ENCODE assay signal across 18 cellular contexts in genomic region chr3:61686228-61686648, GRCh38.
DNase-seq lines count a peak whose midpoint lies in the region; ATAC-seq and TF ChIP-seq lines count a peak whose summit lies in the region.
"Had no signal": no experiment of that assay in that cellular context is flagged by ENCODE, and none has a peak within 500 bp of the region (broad histone marks: within the 10 kb centered on the region; RNA-seq: fewer than 3 reads in every experiment).

No MANE protein-coding gene starts in this region.

- H3K27ac ChIP-seq in right lobe of liver: no peak overlapping the region

- intact Hi-C loops in right lobe of liver (cut with DNase I): no loop called here
- intact Hi-C loops in posterior vena cava (cut with DNase I): no loop called here
- intact Hi-C loops in lower leg skin (cut with DNase I; ENCODE audit: low total_unique reads): no loop called here

- H3K4me3 ChIP-seq in epithelial cell of proximal tubule (ENCODE audit: low read depth, low read length): no peak overlapping the region
- no peak overlapping the region for H3K4me3 ChIP-seq in right lobe of liver
- H3K4me3 ChIP-seq in lower leg skin (ENCODE audit: low read depth, poor library complexity, severe bottlenecking): no peak overlapping the region

- peak; percentile 3 for DNase-seq in HCEC 1CT
- DNase-seq in NCI-H226: peak; percentile 13
- DNase-seq in epithelial cell of proximal tubule (ENCODE audit: low read depth): no peak
- DNase-seq in right lobe of liver: no peak
- DNase-seq in T-helper 9 cell: no peak
- no peak for DNase-seq in COR-L47 (lab: John Stamatoyannopoulos, UW)
- no peak for DNase-seq in posterior vena cava (ENCODE audit: low spot score)
- DNase-seq in lower leg skin (ENCODE audit: low spot score in 2 of 2): no peak
- DNase-seq: activated CD4-positive, alpha-beta T cell treated with anti-CD3 and anti-CD28 coated beads for 1 hour; activated CD8-positive, alpha-beta memory T cell treated with anti-CD3 and anti-CD28 coated beads for 24 hours; activated naive CD4-positive, alpha-beta T cell treated with anti-CD3 and anti-CD28 coated beads, Interleukin-2, amount 50 U/mL, for 16 hours; activated T-cell treated with anti-CD3 and anti-CD28 coated beads, Interleukin-2, amount 50 U/mL, for 72 hours; aorta; CD4-positive, alpha-beta memory T cell; kidney; NCI-H187; NCI-H2227 treated with DMSO at 0.1 percent for 48 hours; stimulated activated CD4-positive, alpha-beta T cell treated with anti-CD3 and anti-CD28 coated beads, Interleukin-12 subunit alpha, Interleukin-12 subunit beta, amount 100 ng/mL, for 4 hours had no signal

- 67% methylated on average over 1 of the region's 3 CpGs for WGBS in right lobe of liver (ENCODE audit: insufficient coverage, low coverage, low lambda C conversion rate, missing lambda C conversion rate)
- 59 to 73% methylated on average over 3 of the region's 3 CpGs for WGBS in lower leg skin, 2 donors

- H3K36me3 ChIP-seq in right lobe of liver: no peaks in the 10 kb centered on the region

- H3K9me3 ChIP-seq in right lobe of liver: no peaks in the 10 kb centered on the region

- no peaks in the 10 kb centered on the region for H3K27me3 ChIP-seq in right lobe of liver

- peak; percentile 10 for TF ChIP-seq CTCF in epithelial cell of proximal tubule (conservative IDR thresholded peaks at IDR 0.05; ENCODE audit: low read depth, low read length)
- TF ChIP-seq CTCF in right lobe of liver (IDR thresholded peaks at IDR 0.05): no peak
- no peak for TF ChIP-seq CTCF in lower leg skin (IDR thresholded peaks at IDR 0.05)

- no peak for TF ChIP-seq POLR2A in right lobe of liver (IDR thresholded peaks at IDR 0.05)
- TF ChIP-seq POLR2A in lower leg skin (IDR thresholded peaks at IDR 0.05): no peak

- H3K4me1 ChIP-seq in right lobe of liver: peaks cover 0 to 21% (median 0%) of the 10 kb centered on the region in 4 donors

- peak; percentile 49 to 90 (median 71) for ATAC-seq in right lobe of liver
- ATAC-seq: activated T-cell treated with anti-CD3 and anti-CD28 coated beads, Interleukin-2, amount 50 U/mL, for 72 hours had no signal

Comparison
In these comparisons a context has a peak if more than half of its experiments do, and no peak if none do; other contexts are left out.
1. DNase-seq: peak in HCEC 1CT (single experiment) and NCI-H226 (single experiment); none in epithelial cell of proximal tubule (single experiment), right lobe of liver (0 of 3), T-helper 9 cell (single experiment), COR-L47 (single experiment), posterior vena cava (single experiment) and lower leg skin (0 of 2).